Comparison of ENCODE assay signal across 9 cellular contexts in the genomic region with DNA sequence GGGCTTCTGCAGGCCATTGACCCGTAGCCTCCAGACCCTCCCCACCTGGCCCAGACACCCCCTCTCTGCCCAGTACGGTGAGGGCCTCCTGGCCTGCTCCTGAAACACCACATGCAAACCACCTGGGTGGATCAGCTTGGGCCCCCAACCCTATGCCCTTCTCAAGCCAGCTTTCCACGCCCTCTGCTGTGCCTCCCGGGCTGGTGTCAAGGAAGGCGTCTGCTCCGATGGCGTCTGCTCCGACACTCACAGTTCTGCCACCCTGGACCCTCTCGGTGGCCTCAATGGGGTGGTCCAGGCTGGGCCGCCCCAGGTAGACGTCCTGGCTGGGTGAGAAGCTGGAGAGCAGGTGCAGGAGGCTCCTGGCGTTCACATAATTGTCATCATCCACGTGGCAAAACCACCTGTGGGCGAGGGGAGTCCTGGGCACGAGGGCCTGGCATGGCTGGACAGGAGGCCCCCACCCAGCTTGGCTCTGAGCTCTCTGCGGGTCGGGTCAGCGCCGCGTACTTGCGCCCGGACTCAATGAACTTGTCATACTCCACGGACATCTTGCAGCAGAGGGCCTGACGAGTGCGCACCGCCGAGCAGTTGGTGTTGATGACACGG. TPM values are rescaled to one million over a fixed set of nuclear protein-coding genes. Genes with fewer than 3 reads are reported as not detected.
DNase-seq lines count a peak whose midpoint lies in the region; ATAC-seq and TF ChIP-seq lines count a peak whose summit lies in the region.
"Had no signal": no experiment of that assay in that cellular context is flagged by ENCODE, and none has a peak within 500 bp of the region (broad histone marks: within the 10 kb centered on the region; RNA-seq: fewer than 3 reads in every experiment).

No MANE protein-coding gene starts in this region.

- H3K27me3 ChIP-seq in AG04450 (ENCODE audit: control insufficient read depth, insufficient read depth, low read length) (no peaks in the 10 kb centered on the region), MG63 (no peaks in the 10 kb centered on the region), duodenal mucosa (ENCODE audit: control insufficient read depth in 1 of 2, insufficient read depth in 2 of 2, low read length in 2 of 2) (no peaks in the 10 kb centered on the region)
- H3K27me3 ChIP-seq in naive thymus-derived CD4-positive, alpha-beta T cell (ENCODE audit: control insufficient read depth in 2 of 2, insufficient read depth in 2 of 2, low read length in 2 of 2), result no peaks in the 10 kb centered on the region

- H3K4me1 Mint-ChIP-seq in naive thymus-derived CD4-positive, alpha-beta T cell, result peaks cover 5 to 28% (median 13%) of the 10 kb centered on the region in 7 donors

- POLR2A ChIA-PET in AG04450 (lab: Yijun Ruan, JAX), result interaction anchor here (2.2 kb wide), 1 partner anchor 13 kb away, joined by 8 read pairs; a partner anchor contains a TSS
- POLR2A ChIA-PET in naive thymus-derived CD4-positive, alpha-beta T cell (lab: Charles Lee), result interaction anchor here (1.1 to 7.7 kb wide), 2 partner anchors 15 to 77 kb away, joined by 3 to 54 read pairs; a partner anchor contains a TSS

- CTCF ChIA-PET in AG04450 (lab: Charles Lee), result interaction anchor here (1.6 kb wide), 1 partner anchor 13 kb away, joined by 4 read pairs; a partner anchor contains a TSS
- CTCF ChIA-PET in naive thymus-derived CD4-positive, alpha-beta T cell (lab: Charles Lee), result interaction anchor here (1.2 kb wide), 1 partner anchor 12 kb away, joined by 6 read pairs; a partner anchor contains a TSS

- TF ChIP-seq CTCF in AG04450 (IDR thresholded peaks at IDR 0.05; ENCODE audit: low read depth, low read length), result no peak

- H3K27me3 Mint-ChIP-seq in naive thymus-derived CD4-positive, alpha-beta T cell, result no peaks in the 10 kb centered on the region

- intact Hi-C loops in naive thymus-derived CD4-positive, alpha-beta T cell (cut with micrococcal nuclease), result no loop called here

- H3K4me3 Mint-ChIP-seq in naive thymus-derived CD4-positive, alpha-beta T cell, result peak overlapping the region; percentile 60 to 92 (median 86)

- H3K4me3 ChIP-seq in AG04450 (ENCODE audit: low read depth, low read length) (peak overlapping the region; percentile 85), MG63 (peak overlapping the region; percentile 69), duodenal mucosa (ENCODE audit: low read depth in 1 of 2, low read length in 2 of 2) (peak overlapping the region; percentile 62 to 87)
- no peak overlapping the region for H3K4me3 ChIP-seq in naive thymus-derived CD4-positive, alpha-beta T cell (ENCODE audit: low read length)

- peak overlapping the region in 8 of 9 donors; percentile 19 to 91 (median 71) for H3K27ac Mint-ChIP-seq in naive thymus-derived CD4-positive, alpha-beta T cell

- peak overlapping the region; percentile 31 to 49 for H3K9ac ChIP-seq in duodenal mucosa (ENCODE audit: low read depth in 1 of 2, low read length in 2 of 2)

- peaks cover 39% of the 10 kb centered on the region for H3K36me3 ChIP-seq in MG63
- H3K36me3 ChIP-seq in duodenal mucosa (ENCODE audit: control insufficient read depth in 1 of 2, insufficient read depth in 2 of 2, low read length in 2 of 2), result peaks cover 8 to 34% of the 10 kb centered on the region in 2 donors
- peaks cover 0 to 56% (median 3%) of the 10 kb centered on the region in 3 experiments for H3K36me3 ChIP-seq in naive thymus-derived CD4-positive, alpha-beta T cell (ENCODE audit: control insufficient read depth in 2 of 3, insufficient read depth in 3 of 3, low read length in 3 of 3)

- no peak overlapping the region for H3K27ac ChIP-seq in AG04450 (ENCODE audit: low read depth, low read length)
- H3K27ac ChIP-seq in duodenal mucosa (ENCODE audit: low read depth, low read length), result no peak overlapping the region
- H3K27ac ChIP-seq in naive thymus-derived CD4-positive, alpha-beta T cell (ENCODE audit: low read depth, low read length), result no peak overlapping the region

- ATAC-seq in naive thymus-derived CD4-positive, alpha-beta T cell, result no peak
- no peak for ATAC-seq in HG02938 (IDR thresholded peaks at IDR 0.05; ENCODE audit: unreplicated experiment)

- H3K9me3 ChIP-seq in AG04450 (ENCODE audit: control insufficient read depth, insufficient read depth, low read length) (peaks cover 4% of the 10 kb centered on the region; the same call in 1 of the 2 replicates), MG63 (no peaks in the 10 kb centered on the region), duodenal mucosa (ENCODE audit: control insufficient read depth in 1 of 2, low read length in 2 of 2) (no peaks in the 10 kb centered on the region)
- H3K9me3 ChIP-seq in naive thymus-derived CD4-positive, alpha-beta T cell (ENCODE audit: control insufficient read depth in 2 of 3, low read length in 3 of 3), result no peaks in the 10 kb centered on the region

- H3K4me1 ChIP-seq in duodenal mucosa (ENCODE audit: control insufficient read depth in 1 of 2, insufficient read depth in 2 of 2, low read length in 2 of 2), result peaks cover 11 to 29% of the 10 kb centered on the region in 2 donors
- H3K4me1 ChIP-seq in naive thymus-derived CD4-positive, alpha-beta T cell (ENCODE audit: control insufficient read depth in 2 of 2, insufficient read depth in 2 of 2, low read length in 2 of 2), result peaks cover 18 to 31% of the 10 kb centered on the region in 2 donors

- H3K9me3 Mint-ChIP-seq in naive thymus-derived CD4-positive, alpha-beta T cell, result no peaks in the 10 kb centered on the region

- no peak for DNase-seq in AG04450 (ENCODE audit: low read depth, low spot score)
- no peak for DNase-seq in MG63
- no peak for DNase-seq in naive thymus-derived CD4-positive, alpha-beta T cell
- no peak for DNase-seq in cerebellum (ENCODE audit: low spot score)
- no peak for DNase-seq in HT-29 (ENCODE audit: low spot score)
- no peak for DNase-seq in amygdala (lab: John Stamatoyannopoulos, UW)
- DNase-seq: GDM1 had no signal

- peaks cover 0 to 9% (median 2%) of the 10 kb centered on the region in 5 donors for H3K36me3 Mint-ChIP-seq in naive thymus-derived CD4-positive, alpha-beta T cell

RNA-seq across cellular contexts. Expression of a gene that starts 1.4 kb away (rescaled TPM):
- 11.8 and 14.1 TPM in 2 replicates for polyA plus RNA-seq in AG04450 (2011; rRNA removed)
- 19.4 and 25.1 TPM in 2 replicates for polyA minus RNA-seq in AG04450 (2011; rRNA and poly(A)+ RNA removed)
- total RNA-seq in MG63 (2014; rRNA removed; shearing (Covaris generic); ENCODE audit: low replicate concordance), result 41.2 and 41.6 TPM in 2 replicates
- 10 to 100 TPM; 25.0 to 45.5 (median 31.5) TPM for total RNA-seq in naive thymus-derived CD4-positive, alpha-beta T cell
- polyA plus RNA-seq in naive thymus-derived CD4-positive, alpha-beta T cell, result 1 to 10 TPM; 4.2 to 6.7 TPM
- 17.2 TPM for total RNA-seq in cerebellum
- 49.5 and 52.6 TPM in 2 replicates for total RNA-seq in HT-29 (2014; rRNA removed; shearing (Covaris generic))

RNA-seq across cellular contexts. Expression of a gene that starts 1.4 kb away (rescaled TPM):
- 63.1 and 94.3 TPM in 2 replicates for polyA plus RNA-seq in AG04450 (2011; rRNA removed)
- 74.9 and 108 TPM in 2 replicates for polyA minus RNA-seq in AG04450 (2011; rRNA and poly(A)+ RNA removed)
- total RNA-seq in MG63 (2014; rRNA removed; shearing (Covaris generic); ENCODE audit: low replicate concordance), result 103 and 181 TPM in 2 replicates
- 10 to 100 TPM; 68.3 to 88.1 (median 71.7) TPM for total RNA-seq in naive thymus-derived CD4-positive, alpha-beta T cell
- polyA plus RNA-seq in naive thymus-derived CD4-positive, alpha-beta T cell, result 100 to 1,000 TPM; 105 to 124 TPM
- total RNA-seq in cerebellum, result 52.9 TPM
- 281 and 295 TPM in 2 replicates for total RNA-seq in HT-29 (2014; rRNA removed; shearing (Covaris generic))

RNA-seq across cellular contexts. Expression of a gene that starts 12.8 kb away (rescaled TPM):
- polyA plus RNA-seq in AG04450 (2011; rRNA removed), result 35.5 and 55.6 TPM in 2 replicates
- polyA minus RNA-seq in AG04450 (2011; rRNA and poly(A)+ RNA removed), result 31.5 and 46.4 TPM in 2 replicates
- 44.0 and 73.1 TPM in 2 replicates for total RNA-seq in MG63 (2014; rRNA removed; shearing (Covaris generic); ENCODE audit: low replicate concordance)
- 100 to 1,000 TPM in 1 of 5 experiments, 10 to 100 TPM in 4; 63.0 to 130 (median 83.6) TPM for total RNA-seq in naive thymus-derived CD4-positive, alpha-beta T cell
- polyA plus RNA-seq in naive thymus-derived CD4-positive, alpha-beta T cell, result 100 to 1,000 TPM; 164 to 228 TPM
- 21.8 TPM for total RNA-seq in cerebellum
- 167 and 221 TPM in 2 replicates for total RNA-seq in HT-29 (2014; rRNA removed; shearing (Covaris generic))

RNA-seq across cellular contexts. Expression of a gene that starts 15.3 kb away (rescaled TPM):
- polyA plus RNA-seq in AG04450 (2011; rRNA removed), result 21.4 and 27.0 TPM in 2 replicates
- 14.5 and 14.8 TPM in 2 replicates for polyA minus RNA-seq in AG04450 (2011; rRNA and poly(A)+ RNA removed)
- total RNA-seq in MG63 (2014; rRNA removed; shearing (Covaris generic); ENCODE audit: low replicate concordance), result 104 and 123 TPM in 2 replicates
- 100 to 1,000 TPM; 127 to 157 (median 147) TPM for total RNA-seq in naive thymus-derived CD4-positive, alpha-beta T cell
- polyA plus RNA-seq in naive thymus-derived CD4-positive, alpha-beta T cell, result 100 to 1,000 TPM in 1 of 2 donors, 10 to 100 TPM in 1; 52.9 to 110 TPM
- 19.9 TPM for total RNA-seq in cerebellum
- total RNA-seq in HT-29 (2014; rRNA removed; shearing (Covaris generic)), result 320 and 339 TPM in 2 replicates

RNA-seq across cellular contexts. Expression of a gene that starts 18.8 kb away (rescaled TPM):
- polyA plus RNA-seq in AG04450 (2011; rRNA removed), result 12.9 and 18.7 TPM in 2 replicates
- 8.5 and 16.2 TPM in 2 replicates for polyA minus RNA-seq in AG04450 (2011; rRNA and poly(A)+ RNA removed)
- total RNA-seq in MG63 (2014; rRNA removed; shearing (Covaris generic); ENCODE audit: low replicate concordance), result 18.2 and 18.4 TPM in 2 replicates
- 1 to 10 TPM; 1.3 to 8.5 (median 2.1) TPM for total RNA-seq in naive thymus-derived CD4-positive, alpha-beta T cell
- not detected for polyA plus RNA-seq in naive thymus-derived CD4-positive, alpha-beta T cell
- total RNA-seq in cerebellum, result 37.7 TPM
- total RNA-seq in HT-29 (2014; rRNA removed; shearing (Covaris generic)), result 68.7 and 71.3 TPM in 2 replicates
